Comparison of ENCODE assay signal across 7 cellular contexts in genomic region chr1:61081135-61081636, GRCh38. TPM values are rescaled to one million over a fixed set of nuclear protein-coding genes. Genes with fewer than 3 reads are reported as not detected.
A peak's percentile ranks its signal among the peaks of the same experiment; 100 is the strongest.
DNase-seq lines count a peak whose midpoint lies in the region; ATAC-seq and TF ChIP-seq lines count a peak whose summit lies in the region.

No MANE protein-coding gene starts in this region.

- H3K4me1 Mint-ChIP-seq in stimulated activated memory B cell treated with anti-CD40 and anti-IgM and Interleukin-4, amounts not matched to agents 10 μg/mL and 1 μg/mL and 100 μg/mL, for 72 hours, result peaks cover 49% of the 10 kb centered on the region

- DNase-seq in HT-29 (ENCODE audit: low spot score), result peak; percentile 33
- DNase-seq in WERI-Rb-1, result no peak
- DNase-seq in globus pallidus (ENCODE audit: low spot score), result peak; percentile 64
- no peak for DNase-seq in mucosa of gallbladder (ENCODE audit: low spot score)

- no peak for TF ChIP-seq CTCF in WERI-Rb-1 (IDR thresholded peaks at IDR 0.05; ENCODE audit: low read depth, low read length)

- peaks cover 27% of the 10 kb centered on the region for H3K27me3 ChIP-seq in WERI-Rb-1 (ENCODE audit: insufficient read depth, low read depth, severe bottlenecking)

- no peak overlapping the region for H3K27ac ChIP-seq in WERI-Rb-1

- ATAC-seq in stimulated activated memory B cell treated with anti-CD40 and anti-IgM and Interleukin-4, amounts not matched to agents 10 μg/mL and 1 μg/mL and 100 μg/mL, for 72 hours, result no peak
- ATAC-seq in GM19397 (IDR thresholded peaks at IDR 0.05; ENCODE audit: unreplicated experiment), result no peak
- ATAC-seq in HG03439 (IDR thresholded peaks at IDR 0.05; ENCODE audit: unreplicated experiment), result no peak

- no peaks in the 10 kb centered on the region for H3K36me3 ChIP-seq in WERI-Rb-1

- H3K9me3 Mint-ChIP-seq in stimulated activated memory B cell treated with anti-CD40 and anti-IgM and Interleukin-4, amounts not matched to agents 10 μg/mL and 1 μg/mL and 100 μg/mL, for 72 hours, result no peaks in the 10 kb centered on the region

- no peaks in the 10 kb centered on the region for H3K36me3 Mint-ChIP-seq in stimulated activated memory B cell treated with anti-CD40 and anti-IgM and Interleukin-4, amounts not matched to agents 10 μg/mL and 1 μg/mL and 100 μg/mL, for 72 hours

- H3K27ac Mint-ChIP-seq in stimulated activated memory B cell treated with anti-CD40 and anti-IgM and Interleukin-4, amounts not matched to agents 10 μg/mL and 1 μg/mL and 100 μg/mL, for 72 hours, result no peak overlapping the region

- no peaks in the 10 kb centered on the region for H3K9me3 ChIP-seq in WERI-Rb-1 (ENCODE audit: severe bottlenecking)

- H3K27me3 Mint-ChIP-seq in stimulated activated memory B cell treated with anti-CD40 and anti-IgM and Interleukin-4, amounts not matched to agents 10 μg/mL and 1 μg/mL and 100 μg/mL, for 72 hours, result peaks cover 56% of the 10 kb centered on the region

- H3K4me3 Mint-ChIP-seq in stimulated activated memory B cell treated with anti-CD40 and anti-IgM and Interleukin-4, amounts not matched to agents 10 μg/mL and 1 μg/mL and 100 μg/mL, for 72 hours, result peak overlapping the region; percentile 65

- peak overlapping the region; percentile 61; the same call in 1 of the 2 replicates for H3K4me3 ChIP-seq in WERI-Rb-1 (ENCODE audit: low read depth, low read length)

RNA-seq across cellular contexts. Expression of gene NFIA, which starts 1.2 kb away (rescaled TPM):
- 12.3 and 15.9 TPM in 2 replicates for total RNA-seq in HT-29 (2014; rRNA removed; shearing (Covaris generic))
- total RNA-seq in mucosa of gallbladder, result 82.8 TPM

Comparison
In these comparisons a context has a peak if more than half of its experiments do, and no peak if none do; other contexts are left out.
1. DNase-seq: peak in HT-29 (single experiment) and globus pallidus (single experiment); none in WERI-Rb-1 (single experiment) and mucosa of gallbladder (single experiment).